ENCODE assay signal across 1 cellular context in genomic region chr17:43976956-43977837, GRCh38.
A peak's percentile ranks its signal among the peaks of the same experiment; 100 is the strongest.
TF ChIP-seq lines count a peak whose summit lies in the region.

No MANE protein-coding gene starts in this region.

TF ChIP-seq in HepG2, 621 proteins besides CTCF, POLR2A, EP300 and RAD21 (continued from another document):
- TF ChIP-seq ZNF281 (CRISPR knock-in tag; IDR thresholded peaks at IDR 0.05; ENCODE audit: borderline replicate concordance) (no peak), RARA (CRISPR knock-in tag; IDR thresholded peaks at IDR 0.05) (peak; percentile 30), ZNF574 (CRISPR knock-in tag; IDR thresholded peaks at IDR 0.05) (0 out of 2 replicates have a peak, but pooled peaks have one; percentile 17), ZNF720 (CRISPR knock-in tag; IDR thresholded peaks at IDR 0.05) (no peak), SALL1 (CRISPR knock-in tag; IDR thresholded peaks at IDR 0.05) (peak; percentile 87), HNF1B (CRISPR knock-in tag; IDR thresholded peaks at IDR 0.05) (peak; percentile 64), PATZ1 (CRISPR knock-in tag; IDR thresholded peaks at IDR 0.05) (peak; percentile 66), FOXC1 (CRISPR knock-in tag; IDR thresholded peaks at IDR 0.05; ENCODE audit: borderline replicate concordance) (no peak), ATF3 (CRISPR knock-in tag; IDR thresholded peaks at IDR 0.05) (no peak), ZNF687 (CRISPR knock-in tag; IDR thresholded peaks at IDR 0.05) (peak; percentile 45), MTA1 (CRISPR knock-in tag; IDR thresholded peaks at IDR 0.05; ENCODE audit: borderline replicate concordance) (0 out of 2 replicates have a peak, but pooled peaks have one; percentile 46), ZFX (CRISPR knock-in tag; IDR thresholded peaks at IDR 0.05; ENCODE audit: low read depth) (peak; percentile 70; the same call in 1 of the 2 replicates), TBX2 (CRISPR knock-in tag; IDR thresholded peaks at IDR 0.05; ENCODE audit: borderline replicate concordance) (peak; percentile 20; the same call in 1 of the 2 replicates), TEAD3 (CRISPR knock-in tag; optimal IDR thresholded peaks at IDR 0.05; ENCODE audit: borderline replicate concordance) (no peak)
TF ChIP-seq in HepG2: peak in this region for 24.
